Comparison of ENCODE assay signal across 15 cellular contexts in the genomic region with DNA sequence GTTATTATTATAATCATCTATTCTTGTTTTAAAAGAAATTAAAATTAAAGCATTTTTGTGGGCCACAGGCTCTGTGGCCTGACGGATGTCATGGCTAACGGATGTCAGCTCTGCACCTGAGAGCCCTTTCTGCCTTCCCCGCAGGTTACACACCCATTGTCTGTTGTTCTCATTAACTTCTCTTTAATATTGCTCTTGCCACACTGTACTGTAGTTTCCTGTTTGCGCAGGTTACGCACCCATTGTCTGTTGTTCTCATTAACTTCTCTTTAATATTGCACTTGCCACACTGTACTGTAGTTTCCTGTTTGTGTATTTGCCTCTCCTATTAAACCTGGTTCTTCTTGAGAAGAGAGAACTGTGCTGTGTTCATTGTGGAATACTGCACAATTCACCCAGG.
"Had no signal": no experiment of that assay in that cellular context is flagged by ENCODE, and none has a peak within 500 bp of the region (broad histone marks: within the 10 kb centered on the region; RNA-seq: fewer than 3 reads in every experiment).

No MANE protein-coding gene starts in this region.

- H3K4me1 ChIP-seq: stomach had no signal

- H3K4me3 ChIP-seq: gastrocnemius medialis, psoas muscle, sigmoid colon, stomach, thoracic aorta had no signal

- H3K36me3 ChIP-seq: gastrocnemius medialis, sigmoid colon, stomach, thoracic aorta had no signal

- H3K27me3 ChIP-seq: gastrocnemius medialis, sigmoid colon had no signal

- ATAC-seq: left lobe of liver, psoas muscle, T-cell had no signal

- DNase-seq: activated CD4-positive, CD25-positive, alpha-beta regulatory T cell treated with anti-CD3 and anti-CD28 coated beads, Interleukin-2, amount 50 U/mL, for 72 hours; activated naive CD4-positive, alpha-beta T cell; activated naive CD8-positive, alpha-beta T cell treated with anti-CD3 and anti-CD28 coated beads, Interleukin-2, amount 10 ng/mL, durations not matched to agents 7 days and 5 days; dermis blood vessel endothelial cell; endodermal cell; gastrocnemius medialis; occipital lobe; psoas muscle; sigmoid colon; stimulated activated CD4-positive, alpha-beta T cell treated with anti-CD3 and anti-CD28 coated beads, Interleukin-1b, Interleukin-23, amount 100 ng/mL, for 48 hours; stomach; T-cell; T-helper 9 cell had no signal

- H3K9me3 ChIP-seq: gastrocnemius medialis, psoas muscle, sigmoid colon, stomach, thoracic aorta had no signal

- H3K27ac ChIP-seq: gastrocnemius medialis, psoas muscle, sigmoid colon, thoracic aorta had no signal
